Comparison of ENCODE assay signal across 9 cellular contexts in the genomic region with DNA sequence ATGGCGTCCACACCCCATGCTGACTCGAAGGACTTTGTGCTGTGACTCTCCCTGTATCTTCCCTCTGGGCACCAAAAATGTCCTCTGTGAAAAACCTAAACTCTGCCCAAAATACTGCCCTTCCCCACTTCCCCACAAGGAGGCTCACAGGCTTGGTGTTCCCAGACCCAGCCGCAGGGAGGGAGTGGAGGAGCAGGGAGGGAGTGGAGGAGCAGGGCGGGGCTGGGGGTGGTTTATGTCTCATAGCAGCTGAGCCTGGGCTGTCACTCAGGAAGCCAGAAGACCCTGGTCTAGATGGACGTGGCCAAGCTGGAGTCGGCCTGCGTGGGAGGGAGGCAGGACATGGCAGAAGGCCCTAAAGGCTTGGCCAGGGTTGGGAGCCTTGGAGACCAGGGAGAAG.
DNase-seq lines count a peak whose midpoint lies in the region; ATAC-seq, FAIRE-seq and TF ChIP-seq lines count a peak whose summit lies in the region.
"Had no signal": no experiment of that assay in that cellular context is flagged by ENCODE, and none has a peak within 500 bp of the region (broad histone marks: within the 10 kb centered on the region; RNA-seq: fewer than 3 reads in every experiment).

No MANE protein-coding gene starts in this region.

- H3K4me3 Mint-ChIP-seq in T-helper 2 cell treated with Interferon-gamma antibody and Interleukin-4, amounts not matched to agents 5 μg/mL and 100 μg/mL, for 36 hours = no peak overlapping the region

- H3K36me3 Mint-ChIP-seq in T-helper 2 cell treated with Interferon-gamma antibody and Interleukin-4, amounts not matched to agents 5 μg/mL and 100 μg/mL, for 36 hours (ENCODE audit: low read depth) = no peaks in the 10 kb centered on the region

- no peaks in the 10 kb centered on the region for H3K9me3 Mint-ChIP-seq in T-helper 2 cell treated with Interferon-gamma antibody and Interleukin-4, amounts not matched to agents 5 μg/mL and 100 μg/mL, for 36 hours

- no peak overlapping the region for H3K4me3 ChIP-seq in ascending aorta
- no peak overlapping the region for H3K4me3 ChIP-seq in right lobe of liver

- no peak for FAIRE-seq in D721Med (lab: Jason Lieb, UNC)

- TF ChIP-seq RAD21 in Ishikawa (IDR thresholded peaks at IDR 0.05; ENCODE audit: low read depth) = peak; percentile 50

- peak; percentile 60 for TF ChIP-seq CTCF in D721Med (IDR thresholded peaks at IDR 0.05; ENCODE audit: insufficient read depth, missing control alignments)
- peak; percentile 7 to 40 (median 30) for TF ChIP-seq CTCF in ascending aorta (IDR thresholded peaks at IDR 0.05)
- peak in 3 of 4 donors; percentile 10 to 18 (median 17) for TF ChIP-seq CTCF in right lobe of liver (IDR thresholded peaks at IDR 0.05)

- no peak for DNase-seq in D721Med (ENCODE audit: insufficient read length, low spot score)
- DNase-seq in ascending aorta (ENCODE audit: low spot score in 2 of 2) = no peak
- peak in 1 of 3 donors; percentile 49 for DNase-seq in right lobe of liver
- no peak for DNase-seq in T-helper 2 cell treated with Interferon-gamma antibody and Interleukin-4, amounts not matched to agents 5 μg/mL and 100 μg/mL, for 36 hours (ENCODE audit: low spot score)
- DNase-seq in NCI-H2029 (lab: John Stamatoyannopoulos, UW) = no peak
- no peak for DNase-seq in NCI-H146 treated with DMSO at 0.1 percent for 48 hours (lab: John Stamatoyannopoulos, UW; ENCODE audit: unreplicated experiment)

- no peaks in the 10 kb centered on the region for H3K27me3 ChIP-seq in ascending aorta
- H3K27me3 ChIP-seq in right lobe of liver = no peaks in the 10 kb centered on the region

- H3K27ac ChIP-seq in ascending aorta (no peak overlapping the region), right lobe of liver (no peak overlapping the region)
- H3K27ac ChIP-seq: HL-60 had no signal

- H3K4me1 ChIP-seq in ascending aorta (no peaks in the 10 kb centered on the region), right lobe of liver (no peaks in the 10 kb centered on the region)

- H3K4me1 Mint-ChIP-seq in T-helper 2 cell treated with Interferon-gamma antibody and Interleukin-4, amounts not matched to agents 5 μg/mL and 100 μg/mL, for 36 hours (ENCODE audit: low read depth) = no peaks in the 10 kb centered on the region

- peak in 3 of 4 donors; percentile 11 to 50 (median 45) for ATAC-seq in right lobe of liver
- ATAC-seq in GM19023 (IDR thresholded peaks at IDR 0.05; ENCODE audit: unreplicated experiment) = no peak

- H3K27me3 Mint-ChIP-seq in T-helper 2 cell treated with Interferon-gamma antibody and Interleukin-4, amounts not matched to agents 5 μg/mL and 100 μg/mL, for 36 hours (ENCODE audit: low read depth) = peaks cover 6% of the 10 kb centered on the region

- 40% methylated on average over 5 of the region's 7 CpGs for WGBS in right lobe of liver (ENCODE audit: insufficient coverage, low coverage, low lambda C conversion rate, missing lambda C conversion rate)

- no peak for TF ChIP-seq EP300 in Ishikawa (IDR thresholded peaks at IDR 0.05; ENCODE audit: borderline replicate concordance)

- TF ChIP-seq POLR2A in right lobe of liver (IDR thresholded peaks at IDR 0.05) = no peak

- H3K9me3 ChIP-seq in ascending aorta (no peaks in the 10 kb centered on the region), right lobe of liver (no peaks in the 10 kb centered on the region)

- H3K36me3 ChIP-seq in ascending aorta = no peaks in the 10 kb centered on the region
- no peaks in the 10 kb centered on the region for H3K36me3 ChIP-seq in right lobe of liver

- intact Hi-C loops in ascending aorta (cut with DNase I) = no loop called here
- intact Hi-C loops in right lobe of liver (cut with DNase I) = no loop called here

- H3K27ac Mint-ChIP-seq in T-helper 2 cell treated with Interferon-gamma antibody and Interleukin-4, amounts not matched to agents 5 μg/mL and 100 μg/mL, for 36 hours = no peak overlapping the region

TF ChIP-seq in Ishikawa, 13 proteins besides CTCF, POLR2A, EP300 and RAD21:
- TF ChIP-seq YY1 (IDR thresholded peaks at IDR 0.05; ENCODE audit: low read depth) = no peak
- TF ChIP-seq, protein P1, sequence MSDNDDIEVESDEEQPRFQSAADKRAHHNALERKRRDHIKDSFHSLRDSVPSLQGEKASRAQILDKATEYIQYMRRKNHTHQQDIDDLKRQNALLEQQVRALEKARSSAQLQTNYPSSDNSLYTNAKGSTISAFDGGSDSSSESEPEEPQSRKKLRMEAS (IDR thresholded peaks at IDR 0.05) = no peak
- no peak for TF ChIP-seq EGR1 (IDR thresholded peaks at IDR 0.05)
- TF ChIP-seq, protein P2, sequence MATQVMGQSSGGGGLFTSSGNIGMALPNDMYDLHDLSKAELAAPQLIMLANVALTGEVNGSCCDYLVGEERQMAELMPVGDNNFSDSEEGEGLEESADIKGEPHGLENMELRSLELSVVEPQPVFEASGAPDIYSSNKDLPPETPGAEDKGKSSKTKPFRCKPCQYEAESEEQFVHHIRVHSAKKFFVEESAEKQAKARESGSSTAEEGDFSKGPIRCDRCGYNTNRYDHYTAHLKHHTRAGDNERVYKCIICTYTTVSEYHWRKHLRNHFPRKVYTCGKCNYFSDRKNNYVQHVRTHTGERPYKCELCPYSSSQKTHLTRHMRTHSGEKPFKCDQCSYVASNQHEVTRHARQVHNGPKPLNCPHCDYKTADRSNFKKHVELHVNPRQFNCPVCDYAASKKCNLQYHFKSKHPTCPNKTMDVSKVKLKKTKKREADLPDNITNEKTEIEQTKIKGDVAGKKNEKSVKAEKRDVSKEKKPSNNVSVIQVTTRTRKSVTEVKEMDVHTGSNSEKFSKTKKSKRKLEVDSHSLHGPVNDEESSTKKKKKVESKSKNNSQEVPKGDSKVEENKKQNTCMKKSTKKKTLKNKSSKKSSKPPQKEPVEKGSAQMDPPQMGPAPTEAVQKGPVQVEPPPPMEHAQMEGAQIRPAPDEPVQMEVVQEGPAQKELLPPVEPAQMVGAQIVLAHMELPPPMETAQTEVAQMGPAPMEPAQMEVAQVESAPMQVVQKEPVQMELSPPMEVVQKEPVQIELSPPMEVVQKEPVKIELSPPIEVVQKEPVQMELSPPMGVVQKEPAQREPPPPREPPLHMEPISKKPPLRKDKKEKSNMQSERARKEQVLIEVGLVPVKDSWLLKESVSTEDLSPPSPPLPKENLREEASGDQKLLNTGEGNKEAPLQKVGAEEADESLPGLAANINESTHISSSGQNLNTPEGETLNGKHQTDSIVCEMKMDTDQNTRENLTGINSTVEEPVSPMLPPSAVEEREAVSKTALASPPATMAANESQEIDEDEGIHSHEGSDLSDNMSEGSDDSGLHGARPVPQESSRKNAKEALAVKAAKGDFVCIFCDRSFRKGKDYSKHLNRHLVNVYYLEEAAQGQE (IDR thresholded peaks at IDR 0.05; ENCODE audit: low read depth) = no peak
- TF ChIP-seq, protein P3, sequence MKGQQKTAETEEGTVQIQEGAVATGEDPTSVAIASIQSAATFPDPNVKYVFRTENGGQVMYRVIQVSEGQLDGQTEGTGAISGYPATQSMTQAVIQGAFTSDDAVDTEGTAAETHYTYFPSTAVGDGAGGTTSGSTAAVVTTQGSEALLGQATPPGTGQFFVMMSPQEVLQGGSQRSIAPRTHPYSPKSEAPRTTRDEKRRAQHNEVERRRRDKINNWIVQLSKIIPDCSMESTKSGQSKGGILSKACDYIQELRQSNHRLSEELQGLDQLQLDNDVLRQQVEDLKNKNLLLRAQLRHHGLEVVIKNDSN (IDR thresholded peaks at IDR 0.05) = no peak
- no peak for TF ChIP-seq TAF1 (IDR thresholded peaks at IDR 0.05; ENCODE audit: low read depth)
- TF ChIP-seq CREB1 (IDR thresholded peaks at IDR 0.05; ENCODE audit: low read depth) = no peak
- TF ChIP-seq FOXM1 (IDR thresholded peaks at IDR 0.05; ENCODE audit: borderline replicate concordance, low read depth) = no peak
- TF ChIP-seq CEBPB (IDR thresholded peaks at IDR 0.05) = no peak
- no peak for TF ChIP-seq NFIC (IDR thresholded peaks at IDR 0.05)
- no peak for TF ChIP-seq ZBTB7A (IDR thresholded peaks at IDR 0.05; ENCODE audit: low read depth)
- TF ChIP-seq TEAD4 (IDR thresholded peaks at IDR 0.05) = no peak
- TF ChIP-seq TCF12 (IDR thresholded peaks at IDR 0.05; ENCODE audit: low read depth) = no peak
